In the genomic region with DNA sequence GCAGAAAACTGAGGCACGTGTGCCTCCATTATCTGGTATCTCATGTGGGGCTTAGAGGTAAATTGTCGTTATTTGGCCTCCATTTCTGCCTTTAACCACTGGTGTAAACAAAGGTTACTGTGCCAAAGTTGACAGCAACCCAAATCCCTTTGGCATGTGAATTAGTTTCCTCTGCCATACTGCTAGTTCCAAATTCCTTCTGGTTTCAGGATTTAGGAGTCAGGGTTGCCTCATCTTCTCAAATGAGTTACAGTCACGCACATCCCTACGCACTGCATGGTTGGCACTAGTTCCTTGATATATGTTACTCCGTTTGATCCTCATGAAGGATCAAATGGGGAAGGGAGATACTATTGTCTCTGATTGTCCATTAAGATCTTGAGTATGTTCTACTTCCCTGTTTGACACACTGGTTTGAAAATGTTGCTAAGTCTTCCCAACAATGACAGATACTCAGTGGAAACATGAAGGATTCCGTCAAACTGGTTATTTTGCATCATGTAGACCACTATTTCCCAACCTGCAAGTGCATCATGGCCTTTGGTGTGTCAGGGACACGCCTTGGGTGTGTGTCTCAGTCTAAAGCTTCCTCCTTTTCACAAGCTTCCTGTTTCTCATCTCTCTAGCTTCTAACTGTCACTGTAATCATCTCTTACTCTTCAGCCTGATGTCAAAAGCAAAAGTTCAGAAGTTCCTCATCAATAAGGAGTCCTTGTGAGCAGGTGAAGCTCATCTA, we compare ENCODE assay signal across 1 cellular context.
TF ChIP-seq lines count a peak whose summit lies in the region.

TSS of gene LIPN (plus strand) at position 655 of the 736 bp plus-strand sequence. CDS start 1,386 bp downstream, outside the sequence.

TF ChIP-seq in HepG2, 621 proteins besides CTCF, POLR2A, EP300 and RAD21:
- TF ChIP-seq MXI1 (IDR thresholded peaks at IDR 0.05; ENCODE audit: borderline replicate concordance, low read depth, low read length), result no peak
- TF ChIP-seq ZNF549 (CRISPR knock-in tag; IDR thresholded peaks at IDR 0.05), result no peak
- no peak for TF ChIP-seq TRIM22 (IDR thresholded peaks at IDR 0.05)
- TF ChIP-seq YY1 (IDR thresholded peaks at IDR 0.05; ENCODE audit: insufficient read depth, insufficient replicate concordance, low read depth, low read length), result no peak
- TF ChIP-seq SALL2 (CRISPR knock-in tag; IDR thresholded peaks at IDR 0.05), result no peak
TF ChIP-seq in HepG2: peak in this region for 0.
